12 cellular contexts compared by ENCODE assay signal in genomic region chr5:76807296-76807695, GRCh38. TPM values are rescaled to one million over a fixed set of nuclear protein-coding genes. Genes with fewer than 3 reads are reported as not detected.
A peak's percentile ranks its signal among the peaks of the same experiment; 100 is the strongest.
DNase-seq lines count a peak whose midpoint lies in the region; ATAC-seq and TF ChIP-seq lines count a peak whose summit lies in the region.
"Had no signal": no experiment of that assay in that cellular context is flagged by ENCODE, and none has a peak within 500 bp of the region (broad histone marks: within the 10 kb centered on the region; RNA-seq: fewer than 3 reads in every experiment).

No MANE protein-coding gene starts in this region.

- H3K36me3 ChIP-seq in GM23248 (ENCODE audit: low read depth) (no peaks in the 10 kb centered on the region), SK-N-SH (replicated peaks in 1 of 2; ENCODE audit: control insufficient read depth in 1 of 2, insufficient read depth in 2 of 2, low read length in 1 of 2) (no peaks in the 10 kb centered on the region)
- H3K36me3 ChIP-seq in naive thymus-derived CD4-positive, alpha-beta T cell (ENCODE audit: control insufficient read depth in 2 of 3, insufficient read depth in 3 of 3, low read length in 3 of 3) = no peaks in the 10 kb centered on the region

- no peaks in the 10 kb centered on the region for H4K20me1 ChIP-seq in GM23248 (ENCODE audit: insufficient read depth)
- H4K20me1 ChIP-seq in SK-N-SH (ENCODE audit: insufficient read depth) = no peaks in the 10 kb centered on the region

- no peak for ATAC-seq in GM21526 (IDR thresholded peaks at IDR 0.05; ENCODE audit: low FRiP score, unreplicated experiment)
- no peak for ATAC-seq in activated CD4-positive, CD25-positive, alpha-beta regulatory T cell treated with anti-CD3 and anti-CD28 coated beads, Interleukin-2, amount 50 U/mL, for 24 hours
- ATAC-seq in naive thymus-derived CD4-positive, alpha-beta T cell = no peak

- no peaks in the 10 kb centered on the region for H3K79me2 ChIP-seq in GM23248 (ENCODE audit: insufficient read depth)
- H3K79me2 ChIP-seq in SK-N-SH (ENCODE audit: insufficient read depth) = no peaks in the 10 kb centered on the region

- peak overlapping the region; percentile 36 for H3K27ac ChIP-seq in GM23248
- peak overlapping the region in 1 of 2 experiments; percentile 98; a peak in 2 of 4 replicates for H3K27ac ChIP-seq in SK-N-SH (ENCODE audit: low read depth in 2 of 2, low read length in 1 of 2)
- H3K27ac ChIP-seq in naive thymus-derived CD4-positive, alpha-beta T cell (ENCODE audit: low read depth, low read length) = no peak overlapping the region

- no peaks in the 10 kb centered on the region for H3K27me3 Mint-ChIP-seq in osteocyte (ENCODE audit: unreplicated experiment)
- H3K27me3 Mint-ChIP-seq in naive thymus-derived CD4-positive, alpha-beta T cell = peaks cover 0 to 7% (median 0%) of the 10 kb centered on the region in 5 donors

- H3K27me3 ChIP-seq in GM23248 (replicated peaks; ENCODE audit: insufficient read depth) (no peaks in the 10 kb centered on the region), SK-N-SH (ENCODE audit: insufficient read depth) (no peaks in the 10 kb centered on the region)
- no peaks in the 10 kb centered on the region for H3K27me3 ChIP-seq in naive thymus-derived CD4-positive, alpha-beta T cell (ENCODE audit: control insufficient read depth in 2 of 2, insufficient read depth in 2 of 2, low read length in 2 of 2)

- peaks cover 21% of the 10 kb centered on the region for H3K4me1 Mint-ChIP-seq in osteocyte (ENCODE audit: unreplicated experiment)
- H3K4me1 Mint-ChIP-seq in naive thymus-derived CD4-positive, alpha-beta T cell = peaks cover 0 to 4% (median 0%) of the 10 kb centered on the region in 7 donors

- H3K9ac ChIP-seq in GM23248 (no peak overlapping the region), SK-N-SH (peak overlapping the region; percentile 40; the same call in 1 of the 2 replicates)

- no peak for TF ChIP-seq RAD21 in SK-N-SH (IDR thresholded peaks at IDR 0.05; ENCODE audit: low read length)

- peak overlapping the region; percentile 69 for H3K27ac Mint-ChIP-seq in osteocyte (ENCODE audit: unreplicated experiment)
- H3K27ac Mint-ChIP-seq in naive thymus-derived CD4-positive, alpha-beta T cell = no peak overlapping the region
- H3K27ac Mint-ChIP-seq: activated T-helper 2 cell treated with anti-CD3 and anti-CD28 coated beads, Interferon-gamma antibody, Interleukin-2, Interleukin-4, amounts not matched to agents 10 μg/mL and 5 μg/mL and 100 μg/mL, durations not matched to agents 14 hours and 24 hours and 36 hours had no signal

- DNase-seq in GM23248 (peak; percentile 88), SK-N-SH (no peak), fibroblast of the aortic adventitia (ENCODE audit: low read depth) (peak; percentile 75), osteocyte (ENCODE audit: extremely low spot score, unreplicated experiment) (no peak), GM19238 (ENCODE audit: insufficient read length, low spot score) (no peak)
- DNase-seq in naive thymus-derived CD4-positive, alpha-beta T cell = no peak
- DNase-seq: DMS79; stimulated activated CD4-positive, alpha-beta T cell treated with anti-CD3 and anti-CD28 coated beads, Interleukin-12 subunit alpha, Interleukin-12 subunit beta, amount 100 ng/mL, for 4 hours; stimulated activated naive CD4-positive, alpha-beta T cell treated with Interleukin-2 at 50 U/mL for 16 hours had no signal

- POLR2A ChIA-PET in SK-N-SH (lab: Yijun Ruan, JAX) = no interaction called here
- POLR2A ChIA-PET in naive thymus-derived CD4-positive, alpha-beta T cell (lab: Charles Lee) = no interaction called here

- H3K9me2 ChIP-seq in GM23248 (ENCODE audit: insufficient read depth) (no peaks in the 10 kb centered on the region), SK-N-SH (no peaks in the 10 kb centered on the region)

- peaks cover 24% of the 10 kb centered on the region for H3K4me1 ChIP-seq in GM23248 (ENCODE audit: insufficient read depth)
- peaks cover 0 to 26% of the 10 kb centered on the region in 2 experiments; a peak in 2 of 4 replicates for H3K4me1 ChIP-seq in SK-N-SH (ENCODE audit: control insufficient read depth in 1 of 2, insufficient read depth in 2 of 2, low read depth in 1 of 2, low read length in 1 of 2)
- no peaks in the 10 kb centered on the region for H3K4me1 ChIP-seq in naive thymus-derived CD4-positive, alpha-beta T cell (ENCODE audit: control insufficient read depth in 2 of 2, insufficient read depth in 2 of 2, low read length in 2 of 2)

- H2AFZ ChIP-seq in GM23248 = no peak overlapping the region
- no peak overlapping the region for H2AFZ ChIP-seq in SK-N-SH (ENCODE audit: low read depth)

- H3K4me3 ChIP-seq in GM23248 (no peak overlapping the region), SK-N-SH (ENCODE audit: low read depth in 2 of 2, low read length in 1 of 2) (no peak overlapping the region), fibroblast of the aortic adventitia (ENCODE audit: low read depth, low read length) (no peak overlapping the region)
- H3K4me3 ChIP-seq in naive thymus-derived CD4-positive, alpha-beta T cell (ENCODE audit: low read length) = no peak overlapping the region

- H3F3A ChIP-seq in GM23248 (ENCODE audit: insufficient read depth) (peaks cover 26% of the 10 kb centered on the region), SK-N-SH (replicated peaks; ENCODE audit: insufficient read depth) (peaks cover 35% of the 10 kb centered on the region)

- peak in 1 of 2 experiments; percentile 45; a peak in 1 of 4 replicates for TF ChIP-seq EP300 in SK-N-SH (IDR thresholded peaks at IDR 0.05; ENCODE audit: borderline replicate concordance in 1 of 2, low read depth in 1 of 2, low read length in 1 of 2)

- intact Hi-C loops in naive thymus-derived CD4-positive, alpha-beta T cell (cut with micrococcal nuclease) = no loop called here

- no peak overlapping the region for H3K4me3 Mint-ChIP-seq in osteocyte (ENCODE audit: unreplicated experiment)
- H3K4me3 Mint-ChIP-seq in naive thymus-derived CD4-positive, alpha-beta T cell = no peak overlapping the region

- H3K9me3 Mint-ChIP-seq in osteocyte (ENCODE audit: unreplicated experiment) = no peaks in the 10 kb centered on the region
- H3K9me3 Mint-ChIP-seq in naive thymus-derived CD4-positive, alpha-beta T cell = peaks cover 0 to 11% (median 4%) of the 10 kb centered on the region in 11 donors
- H3K9me3 Mint-ChIP-seq: activated T-helper 2 cell treated with anti-CD3 and anti-CD28 coated beads, Interferon-gamma antibody, Interleukin-2, Interleukin-4, amounts not matched to agents 10 μg/mL and 5 μg/mL and 100 μg/mL, durations not matched to agents 14 hours and 24 hours and 36 hours had no signal

- H3K9me3 ChIP-seq in GM23248 (ENCODE audit: low read depth) (no peaks in the 10 kb centered on the region), SK-N-SH (no peaks in the 10 kb centered on the region)
- H3K9me3 ChIP-seq in naive thymus-derived CD4-positive, alpha-beta T cell (ENCODE audit: control insufficient read depth in 2 of 3, low read length in 3 of 3) = no peaks in the 10 kb centered on the region

- H3K36me3 Mint-ChIP-seq in osteocyte (ENCODE audit: unreplicated experiment) = no peaks in the 10 kb centered on the region
- H3K36me3 Mint-ChIP-seq in naive thymus-derived CD4-positive, alpha-beta T cell = no peaks in the 10 kb centered on the region

- TF ChIP-seq CTCF in SK-N-SH (IDR thresholded peaks at IDR 0.05) (no peak), fibroblast of the aortic adventitia (IDR thresholded peaks at IDR 0.05; ENCODE audit: insufficient read depth, low read length) (no peak), osteocyte (IDR thresholded peaks at IDR 0.05) (no peak)

- CTCF ChIA-PET in SK-N-SH (lab: Yijun Ruan, JAX) = interaction anchor here (0.9 to 1.0 kb wide), 2 partner anchors 11 to 270 kb away, joined by 3 read pairs; no protein-coding TSS in a partner anchor
- CTCF ChIA-PET in naive thymus-derived CD4-positive, alpha-beta T cell (lab: Charles Lee) = no interaction called here

- WGBS in GM23248 (ENCODE audit: low coverage in 1 of 2, low lambda C conversion rate in 2 of 2, missing lambda C conversion rate in 2 of 2), 2 experiments = 25 to 29% methylated on average over 3 of the region's 3 CpGs
- 36% methylated on average over 3 of the region's 3 CpGs for WGBS in SK-N-SH (ENCODE audit: low lambda C conversion rate)

- in situ Hi-C loops in GM23248 (cut with MboI) = no loop called here

- peak overlapping the region; percentile 38 for H3K4me2 ChIP-seq in GM23248 (ENCODE audit: unreplicated experiment)
- H3K4me2 ChIP-seq in SK-N-SH = peak overlapping the region; percentile 58; the same call in 1 of the 2 replicates

TF ChIP-seq in SK-N-SH, 30 proteins besides CTCF, POLR2A, EP300 and RAD21 (continues in another document):
- TF ChIP-seq JUND (IDR thresholded peaks at IDR 0.05) (peak; percentile 60), TAF1 (IDR thresholded peaks at IDR 0.05; ENCODE audit: borderline replicate concordance, low read depth, low read length) (no peak), TEAD4 (IDR thresholded peaks at IDR 0.05; ENCODE audit: borderline replicate concordance, insufficient read depth) (peak; percentile 35; the same call in 1 of the 2 replicates)

RNA-seq across cellular contexts. Expression of gene F2RL1, which starts 11.5 kb away (rescaled TPM):
- total RNA-seq in GM23248 (2014; rRNA removed; shearing (Covaris generic)) = 1.4 and 2.7 TPM in 2 replicates
- polyA plus RNA-seq in GM23248 (2016; fragmentation: Nextera tagmentation; extraction: Ambion mirVana) (1.6 and 3.3 TPM in 2 replicates), SK-N-SH (2012; rRNA removed) (31.3 and 41.3 TPM in 2 replicates)
- 35.5 and 38.7 TPM in 2 replicates for polyA plus RNA-seq in SK-N-SH (2012; cell fraction: cytosol; rRNA removed)
- polyA plus RNA-seq in SK-N-SH (2012; cell fraction: nucleus; rRNA removed) = 5.9 and 13.8 TPM in 2 replicates
- total RNA-seq in fibroblast of the aortic adventitia (ENCODE audit: low replicate concordance) (3.1 and 35.1 TPM in 2 replicates), osteocyte (2.0 and 2.1 TPM in 2 replicates)
- total RNA-seq in naive thymus-derived CD4-positive, alpha-beta T cell = 1 to 10 TPM in 4 of 5 experiments, under 1 TPM in 1; 0.48 to 3.2 (median 2.7) TPM
- polyA plus RNA-seq in naive thymus-derived CD4-positive, alpha-beta T cell = 1 to 10 TPM; 3.2 to 6.2 TPM

RNA-seq across cellular contexts. Expression of gene S100Z, which starts 42.5 kb away (rescaled TPM):
- total RNA-seq in GM23248 (2014; rRNA removed; shearing (Covaris generic)) = not detected in 2 replicates
- not detected in 2 replicates for polyA plus RNA-seq in GM23248 (2016; fragmentation: Nextera tagmentation; extraction: Ambion mirVana)
- not detected in 2 replicates for polyA plus RNA-seq in SK-N-SH (2012; rRNA removed)
- not detected in 2 replicates for polyA plus RNA-seq in SK-N-SH (2012; cell fraction: cytosol; rRNA removed)
- not detected in 2 replicates for polyA plus RNA-seq in SK-N-SH (2012; cell fraction: nucleus; rRNA removed)
- not detected in 2 replicates for total RNA-seq in fibroblast of the aortic adventitia (ENCODE audit: low replicate concordance)
- total RNA-seq in osteocyte = not detected in 2 replicates
- total RNA-seq in naive thymus-derived CD4-positive, alpha-beta T cell = 1 to 10 TPM in 3 of 5 experiments, not detected in 2; 1.3 to 5.3 (median 4.2) TPM
- not detected for polyA plus RNA-seq in naive thymus-derived CD4-positive, alpha-beta T cell

Comparison
In these comparisons a context has a peak if more than half of its experiments do, and no peak if none do; other contexts are left out.
1. DNase-seq: peak in GM23248 (single experiment) and fibroblast of the aortic adventitia (single experiment); none in SK-N-SH (single experiment), osteocyte (single experiment), naive thymus-derived CD4-positive, alpha-beta T cell (0 of 9) and GM19238 (single experiment).